In the genomic region with DNA sequence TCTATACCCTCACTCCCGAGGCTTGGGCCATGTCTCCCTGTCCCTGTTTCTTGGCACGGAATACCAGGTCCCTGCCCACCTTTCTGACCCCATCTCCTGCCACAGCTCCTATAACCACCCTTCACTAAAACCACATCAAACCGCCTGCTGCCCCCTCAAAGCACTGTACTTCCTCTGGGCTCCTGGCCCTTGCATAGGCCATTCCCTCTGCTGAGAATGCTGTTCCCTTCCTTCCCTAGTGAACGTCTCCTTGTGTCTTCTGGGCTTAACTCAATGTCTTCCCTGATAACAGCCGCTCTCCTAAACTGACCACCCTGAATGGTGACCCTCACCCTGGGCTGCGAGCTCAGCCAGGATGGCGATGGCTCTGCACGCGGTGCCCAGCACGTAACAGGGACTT, we compare ENCODE assay signal across 28 cellular contexts. TPM values are rescaled to one million over a fixed set of nuclear protein-coding genes. Genes with fewer than 3 reads are reported as not detected.
"Had no signal": no experiment of that assay in that cellular context is flagged by ENCODE, and none has a peak within 500 bp of the region (broad histone marks: within the 10 kb centered on the region; RNA-seq: fewer than 3 reads in every experiment).

No MANE protein-coding gene starts in this region.

- ATAC-seq: activated CD4-positive, CD25-positive, alpha-beta regulatory T cell treated with anti-CD3 and anti-CD28 coated beads, Interleukin-2, amount 50 U/mL, for 24 hours; activated T-cell treated with anti-CD3 and anti-CD28 coated beads, Interleukin-2, amount 50 U/mL, for 72 hours; body of pancreas; left lung; T-cell had no signal

- H3K27ac ChIP-seq: body of pancreas, left lung, neural progenitor cell, prostate gland, right atrium auricular region, stomach, vagina had no signal

- H3K36me3 ChIP-seq: neural progenitor cell, prostate gland had no signal

- DNase-seq: activated CD4-positive, alpha-beta T cell treated with anti-CD3 and anti-CD28 coated beads, Interleukin-2, amount 50 U/mL, for 1 hour; activated gamma-delta T cell; activated naive CD8-positive, alpha-beta T cell treated with anti-CD3 and anti-CD28 coated beads, Interleukin-2, amount 10 ng/mL, durations not matched to agents 7 days and 5 days; activated T-cell treated with anti-CD3 and anti-CD28 coated beads, Interleukin-2, amount 50 U/mL, for 72 hours; body of pancreas; dorsolateral prefrontal cortex; erythroblast; head of caudate nucleus; kidney; left lung; stimulated activated CD4-positive, alpha-beta T cell treated with anti-CD3 and anti-CD28 coated beads, Interleukin-2, amount 100 ng/mL, for 24 hours; stomach; T-cell; T-helper 9 cell; trophoblast cell had no signal

- H3K4me3 Mint-ChIP-seq: activated naive CD8-positive, alpha-beta T cell treated with anti-CD3 and anti-CD28 coated beads, Interleukin-2, amount 10 ng/mL, durations not matched to agents 7 days and 5 days; activated T-cell treated with anti-CD3 and anti-CD28 coated beads, Interleukin-2, amount 50 U/mL, for 72 hours; neural progenitor cell; T-cell had no signal

- H3K36me3 Mint-ChIP-seq: neural progenitor cell had no signal

- H3K27me3 ChIP-seq: body of pancreas, dorsolateral prefrontal cortex, left lung, neural progenitor cell, right atrium auricular region, stomach, vagina had no signal

- H3K9me3 Mint-ChIP-seq: activated naive CD8-positive, alpha-beta T cell treated with anti-CD3 and anti-CD28 coated beads, Interleukin-2, amount 10 ng/mL, durations not matched to agents 7 days and 5 days; activated T-cell treated with anti-CD3 and anti-CD28 coated beads, Interleukin-2, amount 50 U/mL, for 72 hours; neural progenitor cell; T-cell had no signal

- H3K4me3 ChIP-seq: body of pancreas, dorsolateral prefrontal cortex, left lung, neural progenitor cell, prostate gland, right atrium auricular region, stomach, vagina had no signal

- H3K4me1 ChIP-seq: body of pancreas, neural progenitor cell, prostate gland, stomach, vagina had no signal

- H3K27me3 Mint-ChIP-seq: activated naive CD8-positive, alpha-beta T cell treated with anti-CD3 and anti-CD28 coated beads, Interleukin-2, amount 10 ng/mL, durations not matched to agents 7 days and 5 days; T-cell had no signal

- H3K9me3 ChIP-seq: body of pancreas, left lung, prostate gland, right atrium auricular region, stomach, vagina had no signal

- H3K27ac Mint-ChIP-seq: activated naive CD8-positive, alpha-beta T cell treated with anti-CD3 and anti-CD28 coated beads, Interleukin-2, amount 10 ng/mL, durations not matched to agents 7 days and 5 days; activated T-cell treated with anti-CD3 and anti-CD28 coated beads, Interleukin-2, amount 50 U/mL, for 72 hours; neural progenitor cell; T-cell had no signal

RNA-seq across cellular contexts. Expression of gene AANAT, which starts 10.7 kb away (rescaled TPM):
- total RNA-seq: activated naive CD8-positive, alpha-beta T cell treated with anti-CD3 and anti-CD28 coated beads, Interleukin-2, amount 10 ng/mL, durations not matched to agents 7 days and 5 days; activated T-cell treated with anti-CD3 and anti-CD28 coated beads, Interleukin-2, amount 50 U/mL, for 72 hours; body of pancreas; cardiac septum; frontal cortex; kidney; left lung; lung microvascular endothelial cell; myocyte; osteocyte; prostate gland; right atrium auricular region; skeletal muscle tissue; stomach; T-cell; temporal lobe; vagina had no signal

RNA-seq across cellular contexts. Expression of gene CYGB, which starts 59.4 kb away (rescaled TPM):
- total RNA-seq: activated CD8-positive, alpha-beta memory T cell treated with anti-CD3 and anti-CD28 coated beads for 36 hours had no signal
